Comparison of ENCODE assay signal across 7 cellular contexts in the genomic region with DNA sequence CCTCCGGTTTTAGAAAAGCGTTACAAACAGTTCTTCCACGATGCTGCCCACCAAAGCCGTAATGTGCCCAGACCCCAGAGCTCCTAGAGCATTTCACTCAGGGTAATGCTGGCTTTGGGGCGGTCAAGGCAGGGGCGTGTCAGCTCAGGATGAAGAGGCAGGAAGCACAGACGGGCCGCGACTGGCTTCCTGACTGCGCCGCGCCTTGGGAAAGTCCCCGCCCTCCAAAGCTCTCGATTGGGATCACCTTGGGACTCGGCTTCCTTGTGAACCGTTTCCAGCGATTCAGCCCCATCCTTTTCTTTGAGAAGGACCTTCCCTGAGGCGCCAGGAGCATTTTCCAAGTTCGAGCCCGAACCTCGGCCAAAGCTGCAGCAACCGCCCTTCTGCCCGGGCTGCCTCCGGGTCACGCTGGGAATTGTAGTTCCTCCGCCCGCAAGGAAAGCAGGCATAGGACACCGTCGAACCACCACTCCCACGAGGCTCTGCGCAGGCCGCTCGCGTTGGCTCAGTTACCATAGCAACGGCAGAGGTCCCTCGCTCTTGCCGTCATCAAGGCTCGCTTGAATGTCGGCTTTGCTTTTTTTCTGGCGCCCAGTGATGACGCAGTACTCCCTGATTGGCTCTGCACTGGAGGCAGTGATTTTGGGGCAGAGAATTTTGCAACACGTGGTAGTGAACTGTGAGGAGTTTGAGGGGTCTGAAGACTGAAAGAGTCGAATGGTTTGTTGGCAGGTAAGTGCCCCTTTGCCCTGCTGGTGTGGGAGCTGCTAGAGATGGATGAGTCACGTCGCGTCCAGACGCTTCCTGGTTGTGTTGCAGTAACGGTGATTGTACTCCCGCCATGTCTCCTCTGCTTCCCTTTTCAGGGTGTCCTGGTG. TPM values are rescaled to one million over a fixed set of nuclear protein-coding genes. Genes with fewer than 3 reads are reported as not detected.
DNase-seq lines count a peak whose midpoint lies in the region; ATAC-seq and TF ChIP-seq lines count a peak whose summit lies in the region.

A gene with protein sequence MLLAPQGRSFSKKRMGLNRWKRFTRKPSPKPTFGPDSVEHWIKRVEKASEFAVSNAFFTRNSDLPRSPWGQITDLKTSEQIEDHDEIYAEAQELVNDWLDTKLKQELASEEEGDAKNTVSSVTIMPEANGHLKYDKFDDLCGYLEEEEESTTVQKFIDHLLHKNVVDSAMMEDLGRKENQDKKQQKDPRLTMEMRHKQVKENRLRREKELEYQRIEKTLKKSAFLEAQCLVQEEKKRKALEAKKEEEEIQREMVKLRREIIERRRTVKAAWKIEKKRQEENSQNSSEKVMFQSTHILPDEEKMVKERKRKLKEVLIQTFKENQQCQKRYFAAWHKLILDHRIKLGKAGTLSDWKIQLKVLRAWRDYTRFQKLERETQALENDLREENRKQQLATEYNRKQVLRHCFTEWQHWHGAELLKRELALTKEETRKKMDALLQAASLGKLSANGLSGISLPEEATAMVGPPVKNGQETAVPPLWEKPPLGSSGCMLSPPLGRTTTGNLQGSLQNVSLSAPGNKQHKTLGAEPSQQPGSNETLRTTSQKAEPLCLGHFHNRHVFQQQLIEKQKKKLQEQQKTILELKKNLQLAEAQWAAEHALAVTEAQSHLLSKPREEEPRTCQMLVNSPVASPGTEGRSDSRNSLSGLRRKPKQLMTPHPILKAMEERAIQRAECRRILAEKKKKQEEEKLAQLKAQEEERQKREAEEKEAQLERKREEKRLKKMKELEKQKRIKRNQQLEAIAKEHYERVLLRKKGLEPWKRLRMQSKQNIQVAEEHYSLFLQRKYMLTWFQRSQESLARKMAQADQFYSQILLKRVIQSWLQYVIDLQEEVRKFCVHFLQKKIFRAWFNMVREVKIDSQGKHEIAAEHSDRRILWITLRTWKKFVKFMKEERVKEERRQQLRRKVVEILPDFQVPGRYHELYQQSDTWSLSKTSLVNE (minus strand): TSS at position 397 of the 881 bp plus-strand sequence. CDS start 60 bp downstream, at position 337.
A gene (plus strand): TSS at position 608 of the 881 bp plus-strand sequence. CDS start 8,521 bp downstream, outside the sequence.

- H4K20me1 ChIP-seq in hepatocyte (ENCODE audit: insufficient read depth, poor library complexity, severe bottlenecking): no peaks in the 10 kb centered on the region

- H3K9me3 ChIP-seq in hepatocyte (ENCODE audit: low read depth): no peaks in the 10 kb centered on the region

- H2AFZ ChIP-seq in hepatocyte: peak within 1 kb of the TSS; percentile 84

- no peaks in the 10 kb centered on the region for H3K36me3 ChIP-seq in hepatocyte (replicated peaks; ENCODE audit: insufficient read depth, low read depth)
- no peaks in the 10 kb centered on the region for H3K36me3 ChIP-seq in rectal smooth muscle tissue (ENCODE audit: control insufficient read depth, insufficient read depth, low read length)

- no peaks in the 10 kb centered on the region for H3K9me2 ChIP-seq in hepatocyte (replicated peaks; ENCODE audit: insufficient read depth)

- TF ChIP-seq CTCF in hepatocyte (IDR thresholded peaks at IDR 0.05; ENCODE audit: poor library complexity): no peak

- peak within 1 kb of the TSS; percentile 70 for H3K27ac ChIP-seq in hepatocyte
- H3K27ac ChIP-seq in rectal smooth muscle tissue (ENCODE audit: low read depth, low read length): peak within 1 kb of the TSS; percentile 70

- DNase-seq in NCI-H2029 (lab: John Stamatoyannopoulos, UW): peak; percentile 99
- peak; percentile 98 for DNase-seq in T-helper 9 cell
- DNase-seq in astrocyte of the hippocampus (ENCODE audit: low read depth, low spot score): peak; percentile 100
- peak; percentile 99 for DNase-seq in hepatocyte (ENCODE audit: low spot score)

- H3K27me3 ChIP-seq in hepatocyte (no peaks in the 10 kb centered on the region), rectal smooth muscle tissue (ENCODE audit: control insufficient read depth, insufficient read depth, low read length) (no peaks in the 10 kb centered on the region)

- H3K9ac ChIP-seq in rectal smooth muscle tissue (ENCODE audit: low read length): peak within 1 kb of the TSS; percentile 2

- H3K4me1 ChIP-seq in hepatocyte (ENCODE audit: insufficient read depth) (no peaks in the 10 kb centered on the region), rectal smooth muscle tissue (ENCODE audit: control insufficient read depth, insufficient read depth, low read length) (peaks cover 6% of the 10 kb centered on the region)

- peak within 1 kb of the TSS; percentile 82 for H3K4me2 ChIP-seq in hepatocyte

- under 1% methylated on average over 49 of the region's 49 CpGs for WGBS in hepatocyte (ENCODE audit: low lambda C conversion rate, missing lambda C conversion rate)

- H3K4me3 ChIP-seq in hepatocyte (peak within 1 kb of the TSS; percentile 39), rectal smooth muscle tissue (ENCODE audit: low read length) (peak within 1 kb of the TSS; percentile 93)

- ATAC-seq in GM18508 (IDR thresholded peaks at IDR 0.05; ENCODE audit: insufficient read depth, unreplicated experiment): peak; percentile 93
- ATAC-seq in HG02981 (IDR thresholded peaks at IDR 0.05; ENCODE audit: unreplicated experiment): peak; percentile 98

- peaks cover 43% of the 10 kb centered on the region for H3K79me2 ChIP-seq in hepatocyte

RNA-seq across cellular contexts. Expression of the first gene that starts in this region (rescaled TPM):
- total RNA-seq in hepatocyte: 3.0 and 3.5 TPM in 2 replicates
- 1.1 and 2.7 TPM in 2 replicates for polyA plus RNA-seq in hepatocyte

RNA-seq across cellular contexts. Expression of the second gene that starts in this region (rescaled TPM):
- total RNA-seq in hepatocyte: 14.7 and 18.3 TPM in 2 replicates
- polyA plus RNA-seq in hepatocyte: 7.8 and 13.4 TPM in 2 replicates

Comparison
In these comparisons a context has a peak if more than half of its experiments do, and no peak if none do; other contexts are left out.
1. Peak in every context shown above with its lines: DNase-seq, ATAC-seq, H3K4me3 ChIP-seq and H3K27ac ChIP-seq.